In the genomic region with DNA sequence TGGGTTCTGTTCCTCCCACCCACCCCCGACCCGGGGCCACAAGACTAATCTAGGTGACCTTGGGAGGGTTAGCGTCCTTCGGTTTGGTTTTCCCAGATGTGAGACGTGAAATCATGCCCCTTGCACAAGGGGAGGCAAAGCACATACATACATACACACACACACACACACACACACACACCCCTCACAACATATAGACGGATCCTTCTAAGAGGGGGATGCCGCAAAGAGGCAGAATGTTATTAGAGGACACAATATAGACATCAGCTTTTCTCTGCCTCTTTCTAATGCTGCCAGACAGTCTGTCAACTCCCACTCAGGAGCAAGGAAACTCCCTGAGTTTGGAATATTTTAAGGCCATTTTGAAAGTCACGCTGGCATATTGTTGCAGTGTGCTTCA, we compare ENCODE assay signal across 8 cellular contexts. TPM values are rescaled to one million over a fixed set of nuclear protein-coding genes. Genes with fewer than 3 reads are reported as not detected.
DNase-seq lines count a peak whose midpoint lies in the region; ATAC-seq and TF ChIP-seq lines count a peak whose summit lies in the region.

No MANE protein-coding gene starts in this region.

- H2BK12ac ChIP-seq in H9 (ENCODE audit: insufficient read length, low read depth, low read length) = no peak overlapping the region

- H3K9me3 ChIP-seq in H9 (ENCODE audit: control insufficient read depth, low read depth, low read length) (no peaks in the 10 kb centered on the region), SJSA1 (replicated peaks) (no peaks in the 10 kb centered on the region)

- H4K20me1 ChIP-seq in H9 (ENCODE audit: control insufficient read depth, insufficient read depth, insufficient read length) = no peaks in the 10 kb centered on the region

- H4K5ac ChIP-seq in H9 (ENCODE audit: insufficient read length, low read depth, low read length) = no peak overlapping the region

- no peak overlapping the region for H2BK120ac ChIP-seq in H9 (ENCODE audit: low read depth, low read length, poor library complexity, severe bottlenecking)

- peaks cover 4% of the 10 kb centered on the region; the same call in 1 of the 2 replicates for H3K79me2 ChIP-seq in H9 (ENCODE audit: insufficient read depth, low read length)

- no peak overlapping the region for H4K8ac ChIP-seq in H9 (replicated peaks; ENCODE audit: insufficient read length, low read depth, low read length)

- no peak overlapping the region for H2BK20ac ChIP-seq in H9 (ENCODE audit: low read depth, low read length, poor library complexity, severe bottlenecking)

- no peaks in the 10 kb centered on the region for H3K27me3 ChIP-seq in H9 (ENCODE audit: insufficient read depth, low read length)
- no peaks in the 10 kb centered on the region for H3K27me3 ChIP-seq in SJSA1 (replicated peaks)

- no peak overlapping the region for H3T11ph ChIP-seq in H9 (ENCODE audit: low read length)

- no peaks in the 10 kb centered on the region for H3K36me3 Mint-ChIP-seq in H9 (ENCODE audit: insufficient read depth in 1 of 3, low read depth in 3 of 3)

- H2BK5ac ChIP-seq in H9 (ENCODE audit: insufficient read length, low read length) = no peak overlapping the region

- H2BK15ac ChIP-seq in H9 (ENCODE audit: low read depth, low read length) = no peak overlapping the region

- peak overlapping the region; percentile 74 for H3K4me2 ChIP-seq in H9 (ENCODE audit: insufficient read depth, insufficient read length, low read length)

- H3K4ac ChIP-seq in H9 (ENCODE audit: low read depth, low read length) = no peak overlapping the region

- H3K9me3 Mint-ChIP-seq in H9 = no peaks in the 10 kb centered on the region

- H3K4me3 ChIP-seq in SJSA1 (peak overlapping the region; percentile 85), fibroblast of the aortic adventitia (ENCODE audit: low read depth, low read length) (peak overlapping the region; percentile 75)

- no peak overlapping the region for H2AK5ac ChIP-seq in H9 (ENCODE audit: insufficient read length, low read length)

- peaks cover 22 to 25% of the 10 kb centered on the region in 2 experiments for H3K4me1 Mint-ChIP-seq in H9

- H3K27me3 Mint-ChIP-seq in H9 (ENCODE audit: low read depth) = no peaks in the 10 kb centered on the region; the same call in 1 of the 2 replicates

- H3K14ac ChIP-seq in H9 (ENCODE audit: insufficient read depth, low read length) = no peak overlapping the region

- no peak for ATAC-seq in GM19467 (IDR thresholded peaks at IDR 0.05; ENCODE audit: unreplicated experiment)

- DNase-seq in H9 = no peak
- peak in 1 of 2 experiments; percentile 42 for DNase-seq in SJSA1 (ENCODE audit: low read depth in 1 of 2, low spot score in 2 of 2)
- peak; percentile 40 for DNase-seq in fibroblast of the aortic adventitia (ENCODE audit: low read depth)
- peak; percentile 65 for DNase-seq in retina
- DNase-seq in H4 (ENCODE audit: low spot score) = no peak
- no peak for DNase-seq in Ammon's horn (ENCODE audit: low spot score)
- no peak for DNase-seq in amygdala (lab: John Stamatoyannopoulos, UW)

- H3K56ac ChIP-seq in H9 (ENCODE audit: insufficient read length, low read depth, low read length) = no peak overlapping the region

- no CpG with 5 or more reads among the region's 8 CpGs for WGBS in H9 (ENCODE audit: extremely low coverage, insufficient read length, low lambda C conversion rate)

- H3K27ac Mint-ChIP-seq in H9 = peak overlapping the region in 1 of 3 experiments; percentile 67; a peak in 1 of 7 replicates

- peak overlapping the region; percentile 24 for H3K18ac ChIP-seq in H9 (ENCODE audit: insufficient read length, low read depth, low read length)

- H3K9ac ChIP-seq in H9 (ENCODE audit: extremely low read depth, insufficient read length, low read length) = peak overlapping the region; percentile 6

- peak overlapping the region; percentile 84 to 88 for H3K4me3 Mint-ChIP-seq in H9

- TF ChIP-seq CTCF in H9 (conservative IDR thresholded peaks at IDR 0.05) (no peak), fibroblast of the aortic adventitia (IDR thresholded peaks at IDR 0.05; ENCODE audit: insufficient read depth, low read length) (no peak)

- peaks cover 22% of the 10 kb centered on the region for H3K36me3 ChIP-seq in SJSA1

- H3K23me2 ChIP-seq in H9 (ENCODE audit: insufficient read length, low read depth, low read length, poor library complexity, severe bottlenecking) = peaks cover 10% of the 10 kb centered on the region

- H4K91ac ChIP-seq in H9 (ENCODE audit: insufficient read length, low read depth, low read length) = no peak overlapping the region

- H3K27ac ChIP-seq in H9 (ENCODE audit: insufficient read length, low read depth, low read length) (no peak overlapping the region), SJSA1 (peak overlapping the region; percentile 97; the same call in 1 of the 2 replicates)

- no peak overlapping the region for H3K23ac ChIP-seq in H9 (ENCODE audit: insufficient read length, low read depth, low read length)

- H3K79me1 ChIP-seq in H9 (ENCODE audit: insufficient read depth, low read depth, low read length, poor library complexity, severe bottlenecking) = no peaks in the 10 kb centered on the region

- H2AFZ ChIP-seq in H9 (ENCODE audit: low read length) = no peak overlapping the region

- H3K4me1 ChIP-seq in H9 (ENCODE audit: insufficient read depth, low read length) = no peaks in the 10 kb centered on the region
- H3K4me1 ChIP-seq in SJSA1 (replicated peaks) = peaks cover 26% of the 10 kb centered on the region

RNA-seq across cellular contexts. Expression of gene RBMS1, which starts 0.6 kb away (rescaled TPM):
- total RNA-seq in H9 (2021) = 75.8 and 77.5 TPM in 2 replicates
- 79.2 and 111 TPM in 2 replicates for total RNA-seq in SJSA1 (2014; rRNA removed; shearing (Covaris generic))
- total RNA-seq in fibroblast of the aortic adventitia (ENCODE audit: low replicate concordance) = 70.2 and 170 TPM in 2 replicates
- total RNA-seq in H4 (2014; rRNA removed; shearing (Covaris generic)) = 39.0 and 42.2 TPM in 2 replicates

Comparison
In these comparisons a context has a peak if more than half of its experiments do, and no peak if none do; other contexts are left out.
1. DNase-seq: peak in fibroblast of the aortic adventitia (single experiment) and retina (single experiment); none in H9 (single experiment), H4 (single experiment), Ammon's horn (single experiment) and amygdala (0 of 56).